ENCODE assay signal across 1 cellular context in the genomic region with DNA sequence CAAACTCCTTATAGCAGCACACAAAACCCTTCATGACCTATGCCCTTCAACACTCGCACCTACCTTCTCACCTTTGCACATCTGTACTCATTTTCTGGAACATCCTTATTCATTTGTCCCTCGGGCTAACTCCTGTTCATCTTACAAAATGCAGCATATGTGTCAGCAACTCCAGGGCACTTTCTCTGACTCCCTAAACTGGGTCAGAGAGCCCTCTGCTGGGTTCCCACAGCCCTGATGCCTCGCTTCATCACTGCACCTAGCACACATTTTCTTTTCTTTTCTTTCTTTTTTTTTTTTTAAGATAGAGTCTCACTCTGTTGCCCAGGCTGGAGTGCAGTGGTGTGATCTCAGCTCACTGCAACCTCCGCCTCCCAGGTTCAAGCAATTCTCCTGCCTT.
TF ChIP-seq lines count a peak whose summit lies in the region.

No MANE protein-coding gene starts in this region.

TF ChIP-seq in HepG2, 621 proteins besides CTCF, POLR2A, EP300 and RAD21:
- TF ChIP-seq FOXJ3 (CRISPR knock-in tag; IDR thresholded peaks at IDR 0.05; ENCODE audit: borderline replicate concordance) = no peak
- TF ChIP-seq RORA (CRISPR knock-in tag; IDR thresholded peaks at IDR 0.05) = no peak
- no peak for TF ChIP-seq ONECUT2 (CRISPR knock-in tag; IDR thresholded peaks at IDR 0.05)
- TF ChIP-seq ZFP36L1 (CRISPR knock-in tag; IDR thresholded peaks at IDR 0.05) = no peak
- no peak for TF ChIP-seq ZNF558 (CRISPR knock-in tag; IDR thresholded peaks at IDR 0.05; ENCODE audit: borderline replicate concordance)
- no peak for TF ChIP-seq HMG20A (CRISPR knock-in tag; IDR thresholded peaks at IDR 0.05; ENCODE audit: borderline replicate concordance)
- TF ChIP-seq STAG1 (CRISPR knock-in tag; IDR thresholded peaks at IDR 0.05) = 0 out of 2 replicates have a peak, but pooled peaks have one; percentile 11
- TF ChIP-seq NR2F2 (IDR thresholded peaks at IDR 0.05; ENCODE audit: borderline replicate concordance, low read depth) = no peak
